In the genomic region with DNA sequence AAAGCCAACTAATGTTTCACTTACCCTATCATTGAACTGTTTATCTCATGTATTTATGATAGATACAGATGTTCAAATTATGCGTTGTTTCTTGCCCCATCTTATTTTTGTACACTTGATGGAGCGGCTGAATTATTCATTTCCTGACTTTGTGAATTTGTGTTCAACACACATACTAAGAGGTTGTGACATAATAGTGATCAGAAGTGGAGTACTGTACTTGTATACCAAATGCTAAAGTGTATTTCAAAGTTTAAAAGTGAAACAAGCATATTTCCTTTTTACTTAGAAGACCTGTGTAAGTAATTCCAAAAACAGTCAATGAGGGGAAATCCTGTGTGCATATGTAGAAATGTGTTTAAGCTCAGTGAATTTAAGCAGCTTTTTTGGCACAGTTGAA, we compare ENCODE assay signal across 8 cellular contexts. TPM values are rescaled to one million over a fixed set of nuclear protein-coding genes. Genes with fewer than 3 reads are reported as not detected.
DNase-seq lines count a peak whose midpoint lies in the region; ATAC-seq and TF ChIP-seq lines count a peak whose summit lies in the region.

No MANE protein-coding gene starts in this region.

- no peaks in the 10 kb centered on the region for H3K9me3 ChIP-seq in DND-41 (ENCODE audit: insufficient read depth, low read length, severe bottlenecking)
- no peaks in the 10 kb centered on the region for H3K9me3 ChIP-seq in Panc1 (ENCODE audit: control insufficient read depth, insufficient read depth, low read depth, low read length)
- H3K9me3 ChIP-seq in parathyroid adenoma (ENCODE audit: control insufficient read depth, low read length) = no peaks in the 10 kb centered on the region

- POLR2A ChIA-PET in Panc1 (lab: Charles Lee) = interaction anchor here (0.7 kb wide), 1 partner anchor 319 kb away, joined by 3 read pairs; no protein-coding TSS in a partner anchor

- no peaks in the 10 kb centered on the region for H3K27me3 ChIP-seq in DND-41 (ENCODE audit: insufficient read depth, low read length, poor library complexity)
- H3K27me3 ChIP-seq in Panc1 (ENCODE audit: control insufficient read depth, insufficient read depth, low read length) = no peaks in the 10 kb centered on the region
- H3K27me3 ChIP-seq in parathyroid adenoma (ENCODE audit: control insufficient read depth, insufficient read depth, low read length) = no peaks in the 10 kb centered on the region

- CTCF ChIA-PET in Panc1 (lab: Charles Lee) = no interaction called here

- in situ Hi-C loops in Panc1 (cut with HindIII; ENCODE audit: low pct_unique_long_range_greater_than_20kb, low sequenced_read_pairs) = no loop called here

- H3K4me2 ChIP-seq in DND-41 (ENCODE audit: insufficient read depth, low read length) (peak overlapping the region; percentile 61), parathyroid adenoma (ENCODE audit: low read length) (peak overlapping the region; percentile 85)

- DNase-seq in DND-41 (no peak), Panc1 (ENCODE audit: low read depth, low spot score) (no peak), epithelial cell of esophagus (ENCODE audit: low read depth) (no peak), LoVo (ENCODE audit: low spot score) (no peak), GM20000 (ENCODE audit: low spot score) (no peak), NCI-H1417 treated with DMSO at 0.1 percent for 48 hours (lab: John Stamatoyannopoulos, UW) (no peak)
- DNase-seq in effector CD8-positive, alpha-beta T cell (lab: John Stamatoyannopoulos, UW) = no peak

- no peak for TF ChIP-seq CTCF in DND-41 (IDR thresholded peaks at IDR 0.05; ENCODE audit: borderline replicate concordance, extremely low read depth, low read length, poor library complexity, severe bottlenecking)
- TF ChIP-seq CTCF in Panc1 (IDR thresholded peaks at IDR 0.05) = no peak
- no peak for TF ChIP-seq CTCF in epithelial cell of esophagus (IDR thresholded peaks at IDR 0.05; ENCODE audit: insufficient read depth, low read depth, low read length, missing control alignments)
- no peak for TF ChIP-seq CTCF in parathyroid adenoma (IDR thresholded peaks at IDR 0.05)
- no peak for TF ChIP-seq CTCF in GM20000 (IDR thresholded peaks at IDR 0.05; ENCODE audit: extremely low read depth, missing control alignments)

- H3K9ac ChIP-seq in DND-41 (ENCODE audit: low read depth, low read length) = peak overlapping the region; percentile 83
- no peak overlapping the region for H3K9ac ChIP-seq in parathyroid adenoma

- H3K4me1 ChIP-seq in DND-41 (ENCODE audit: insufficient read depth, low read length) = peaks cover 23% of the 10 kb centered on the region
- H3K4me1 ChIP-seq in Panc1 (ENCODE audit: control insufficient read depth, insufficient read depth, low read length) = peaks cover 18% of the 10 kb centered on the region
- peaks cover 6% of the 10 kb centered on the region for H3K4me1 ChIP-seq in parathyroid adenoma

- H3K27ac ChIP-seq in DND-41 (ENCODE audit: low read length) (peak overlapping the region; percentile 74; the same call in 1 of the 2 replicates), Panc1 (ENCODE audit: low read length) (peak overlapping the region; percentile 91), parathyroid adenoma (peak overlapping the region; percentile 88)

- no peak overlapping the region for H2AFZ ChIP-seq in DND-41 (ENCODE audit: low read depth, low read length)
- no peak overlapping the region for H2AFZ ChIP-seq in parathyroid adenoma

- ATAC-seq in DND-41 (ENCODE audit: insufficient read depth, low read depth) (no peak), Panc1 (no peak)

- H3K79me2 ChIP-seq in DND-41 (ENCODE audit: insufficient read depth, low read length) = peaks cover 22% of the 10 kb centered on the region
- H3K79me2 ChIP-seq in parathyroid adenoma = peaks cover 4% of the 10 kb centered on the region

- intact Hi-C loops in Panc1 (cut with micrococcal nuclease; ENCODE audit: unreplicated experiment) = no loop called here

- no TSS peak for BruUV-seq in Panc1 (replicated peaks; lab: Mats Ljungman, UMichigan)

- H3K36me3 ChIP-seq in DND-41 (ENCODE audit: insufficient read depth, low read length) = peaks cover 43% of the 10 kb centered on the region
- H3K36me3 ChIP-seq in Panc1 (ENCODE audit: control insufficient read depth, insufficient read depth, low read length) = peaks cover 36% of the 10 kb centered on the region
- H3K36me3 ChIP-seq in parathyroid adenoma (ENCODE audit: control insufficient read depth, insufficient read depth, low read length) = no peaks in the 10 kb centered on the region

- no peaks in the 10 kb centered on the region for H4K20me1 ChIP-seq in DND-41 (ENCODE audit: insufficient read depth, low read length)

- peak overlapping the region; percentile 89 to 97; a peak in 3 of 4 replicates for H3K4me3 ChIP-seq in DND-41 (ENCODE audit: low read depth in 1 of 2, low read length in 2 of 2)
- H3K4me3 ChIP-seq in Panc1 (ENCODE audit: low read depth in 2 of 2, low read length in 2 of 2) = peak overlapping the region; percentile 86 to 91
- peak overlapping the region; percentile 88 for H3K4me3 ChIP-seq in epithelial cell of esophagus (ENCODE audit: low read length)
- H3K4me3 ChIP-seq in parathyroid adenoma (ENCODE audit: low read depth, low read length) = peak overlapping the region; percentile 83

RNA-seq across cellular contexts. Expression of gene NFKBIZ, which starts 1.8 kb away (rescaled TPM):
- total RNA-seq in Panc1 (2021; ENCODE audit: unreplicated experiment) = 17.4 TPM
- 7.9 TPM for polyA plus RNA-seq in Panc1 (2012; ENCODE audit: insufficient read length)
